In the genomic region with DNA sequence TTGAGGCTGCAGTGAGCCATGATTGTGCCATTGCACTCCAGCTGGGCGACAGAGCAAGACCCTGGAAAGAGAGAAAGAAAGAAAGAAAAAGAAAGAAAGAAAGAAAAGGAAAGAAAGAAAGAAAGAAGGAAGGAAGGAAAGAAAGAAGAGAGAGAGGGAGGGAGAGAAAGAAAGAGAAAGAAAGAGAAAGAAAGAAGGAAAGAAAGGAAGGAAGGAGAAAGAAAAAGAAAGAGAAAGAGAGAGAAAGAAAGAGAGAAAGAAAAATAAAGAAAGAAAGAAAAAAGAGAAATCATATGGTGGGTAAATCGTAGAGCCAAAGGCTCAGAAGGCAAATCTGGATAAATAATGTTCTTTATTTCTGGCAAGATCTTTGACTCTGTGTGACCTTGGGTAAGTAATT, we compare ENCODE assay signal across 1 cellular context.
TF ChIP-seq lines count a peak whose summit lies in the region.

No MANE protein-coding gene starts in this region.

TF ChIP-seq in HepG2, 621 proteins besides CTCF, POLR2A, EP300 and RAD21 (continued from another document):
- TF ChIP-seq, protein P1, sequence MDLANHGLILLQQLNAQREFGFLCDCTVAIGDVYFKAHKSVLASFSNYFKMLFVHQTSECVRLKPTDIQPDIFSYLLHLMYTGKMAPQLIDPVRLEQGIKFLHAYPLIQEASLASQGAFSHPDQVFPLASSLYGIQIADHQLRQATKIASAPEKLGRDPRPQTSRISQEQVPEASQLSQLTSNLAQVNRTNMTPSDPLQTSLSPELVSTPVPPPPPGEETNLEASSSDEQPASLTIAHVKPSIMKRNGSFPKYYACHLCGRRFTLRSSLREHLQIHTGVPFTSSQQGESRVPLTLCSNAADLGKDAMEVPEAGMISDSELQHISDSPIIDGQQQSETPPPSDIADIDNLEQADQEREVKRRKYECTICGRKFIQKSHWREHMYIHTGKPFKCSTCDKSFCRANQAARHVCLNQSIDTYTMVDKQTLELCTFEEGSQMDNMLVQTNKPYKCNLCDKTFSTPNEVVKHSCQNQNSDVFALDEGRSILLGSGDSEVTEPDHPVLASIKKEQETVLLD (CRISPR knock-in tag; IDR thresholded peaks at IDR 0.05; ENCODE audit: low read depth) = no peak
- peak; percentile 15; the same call in 1 of the 2 replicates for TF ChIP-seq FOXA1 (IDR thresholded peaks at IDR 0.05)
- no peak for TF ChIP-seq FOXA1 (CRISPR knock-in tag; IDR thresholded peaks at IDR 0.05)
- no peak for TF ChIP-seq CENPT (CRISPR knock-in tag; IDR thresholded peaks at IDR 0.05; ENCODE audit: low read depth)
